ENCODE assay signal across 8 cellular contexts in the genomic region with DNA sequence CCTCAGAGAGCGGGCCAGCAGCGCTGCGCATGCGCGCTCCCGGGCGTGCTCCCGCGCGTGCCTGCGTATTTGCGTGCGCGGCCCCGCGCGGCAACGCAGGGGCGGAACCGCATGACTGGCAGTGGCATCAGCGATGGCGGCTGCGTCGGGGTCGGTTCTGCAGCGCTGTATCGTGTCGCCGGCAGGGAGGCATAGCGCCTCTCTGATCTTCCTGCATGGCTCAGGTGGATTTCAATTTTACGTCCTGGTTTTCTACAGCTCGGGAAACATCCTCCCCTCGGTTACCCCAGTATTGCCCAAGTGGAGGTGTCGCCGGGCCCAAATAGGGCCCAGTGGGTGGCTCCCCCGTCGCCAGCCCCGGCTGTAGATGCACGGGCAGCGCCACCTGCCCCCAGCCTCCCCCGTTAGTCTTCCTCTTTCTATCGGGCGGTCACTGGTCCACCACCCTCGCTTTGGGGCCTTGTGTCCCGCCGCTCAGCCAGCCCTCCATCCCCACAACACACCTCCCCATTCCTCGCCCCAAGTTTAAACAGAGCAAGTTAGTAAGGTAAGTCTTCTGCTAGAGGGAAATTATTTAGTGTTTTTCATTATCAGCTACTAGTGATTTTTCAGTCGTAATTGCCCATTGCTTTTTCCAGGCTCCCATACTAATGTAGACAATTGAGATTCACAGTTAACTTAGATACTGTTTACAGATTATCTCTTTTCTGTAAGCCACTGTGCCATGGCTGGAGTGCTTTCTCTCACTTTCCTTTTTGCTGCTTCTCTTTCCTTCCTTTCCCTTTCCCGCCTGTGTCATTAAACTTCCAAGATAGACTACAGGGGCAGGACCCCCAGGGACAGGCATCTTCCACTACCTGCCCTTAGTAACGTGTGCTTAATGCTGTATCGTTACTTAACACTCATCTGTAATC. TPM values are rescaled to one million over a fixed set of nuclear protein-coding genes. Genes with fewer than 3 reads are reported as not detected.
A peak's percentile ranks its signal among the peaks of the same experiment; 100 is the strongest.
DNase-seq lines count a peak whose midpoint lies in the region; ATAC-seq and TF ChIP-seq lines count a peak whose summit lies in the region.

A gene (plus strand): TSS at position 121 of the 914 bp plus-strand sequence. CDS start 13 bp downstream, at position 134.

- peak; percentile 57 for TF ChIP-seq CTCF in chondrocyte (IDR thresholded peaks at IDR 0.05)

- H3K9me3 Mint-ChIP-seq in chondrocyte (ENCODE audit: low read depth) = no peaks in the 10 kb centered on the region

- DNase-seq in Ammon's horn (ENCODE audit: low spot score) (peak; percentile 92), NCI-H510A (lab: John Stamatoyannopoulos, UW) (peak; percentile 78), chondrocyte (ENCODE audit: low spot score) (peak; percentile 95), kidney glomerular epithelial cell (lab: John Stamatoyannopoulos, UW) (peak; percentile 83)
- DNase-seq in activated CD4-positive, alpha-beta T cell treated with anti-CD3 and anti-CD28 coated beads for 24 hours (ENCODE audit: low read depth in 2 of 2) = peak; percentile 75 to 82
- peak; percentile 74 to 79 for DNase-seq in stimulated activated CD4-positive, alpha-beta T cell treated with anti-CD3 and anti-CD28 coated beads, Interleukin-15, amount 100 ng/mL, for 48 hours (ENCODE audit: low read depth in 2 of 2)

- peaks cover 37% of the 10 kb centered on the region for H3K4me1 Mint-ChIP-seq in chondrocyte (ENCODE audit: low read depth)

- peak within 1 kb of the TSS; percentile 93 for H3K4me3 Mint-ChIP-seq in chondrocyte (ENCODE audit: unreplicated experiment)

- peak; percentile 73 for ATAC-seq in GM19035 (IDR thresholded peaks at IDR 0.05; ENCODE audit: unreplicated experiment)
- peak; percentile 65 for ATAC-seq in HG03342 (IDR thresholded peaks at IDR 0.05; ENCODE audit: unreplicated experiment)

- H3K36me3 Mint-ChIP-seq in chondrocyte (ENCODE audit: low read depth) = no peaks in the 10 kb centered on the region

- H3K27me3 Mint-ChIP-seq in chondrocyte (ENCODE audit: low read depth) = no peaks in the 10 kb centered on the region

- H3K27ac Mint-ChIP-seq in chondrocyte (ENCODE audit: unreplicated experiment) = peak within 1 kb of the TSS; percentile 97

RNA-seq across cellular contexts. Expression of the gene that starts here (rescaled TPM):
- total RNA-seq in chondrocyte = 16.6 to 21.0 TPM (median 17.9 TPM) in 3 replicates

Comparison
In these comparisons a context has a peak if more than half of its experiments do, and no peak if none do; other contexts are left out.
1. Peak in every context shown above with its lines: DNase-seq and ATAC-seq.